Comparison of ENCODE assay signal across 22 cellular contexts in the genomic region with DNA sequence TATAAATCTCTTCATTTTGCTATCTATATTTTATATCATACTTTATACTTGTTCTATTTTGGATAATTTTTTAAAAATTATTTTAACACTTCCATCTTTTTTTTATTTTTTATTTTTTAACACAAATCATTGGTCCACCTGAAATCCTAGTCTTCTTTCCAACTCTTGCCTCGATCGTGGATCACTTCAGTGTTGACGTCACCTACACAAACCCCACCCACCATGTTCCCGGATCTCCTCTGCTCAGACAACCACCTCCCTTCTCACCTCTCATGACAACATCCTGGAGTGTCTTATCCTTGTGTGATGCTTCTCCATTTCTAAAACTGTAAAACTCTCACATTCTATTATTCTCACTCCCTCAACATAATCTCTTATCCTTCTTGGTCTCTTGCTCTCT.
"Had no signal": no experiment of that assay in that cellular context is flagged by ENCODE, and none has a peak within 500 bp of the region (broad histone marks: within the 10 kb centered on the region; RNA-seq: fewer than 3 reads in every experiment).

No MANE protein-coding gene starts in this region.

- ATAC-seq: effector memory CD8-positive, alpha-beta T cell; foreskin keratinocyte; gastrocnemius medialis; heart right ventricle; left cardiac atrium; left lung; left ventricle myocardium superior; lower lobe of right lung; mucosa of descending colon had no signal

- DNase-seq: colonic mucosa; cortex of kidney; effector CD8-positive, alpha-beta T cell; effector memory CD8-positive, alpha-beta T cell; endodermal cell; foreskin keratinocyte; gastrocnemius medialis; glutamatergic neuron; head of caudate nucleus; heart right ventricle; hippocampal formation; left cardiac atrium; left lung; left ventricle myocardium superior; lower lobe of right lung; mesenchymal stem cell; mucosa of descending colon; naive B cell had no signal

- H3K27ac ChIP-seq: colonic mucosa, esophagus muscularis mucosa, foreskin keratinocyte, gastrocnemius medialis, heart right ventricle, left lung, lower lobe of right lung had no signal

- H3K4me1 ChIP-seq: colonic mucosa, esophagus muscularis mucosa, foreskin keratinocyte, gastrocnemius medialis, heart right ventricle, left lung, lower lobe of right lung had no signal

- H3K9me3 ChIP-seq: colonic mucosa, gastrocnemius medialis, left lung, lower lobe of right lung, mucosa of descending colon had no signal

- H3K4me3 ChIP-seq: colonic mucosa, esophagus muscularis mucosa, gastrocnemius medialis, heart right ventricle, left lung, lower lobe of right lung, mucosa of descending colon had no signal

- FAIRE-seq: endothelial cell of umbilical vein, islet of Langerhans, keratinocyte had no signal

- H3K36me3 ChIP-seq: colonic mucosa, esophagus muscularis mucosa, gastrocnemius medialis, heart right ventricle, left lung, lower lobe of right lung had no signal

- H3K27me3 ChIP-seq: colonic mucosa, esophagus muscularis mucosa, foreskin keratinocyte, gastrocnemius medialis, heart right ventricle, left lung had no signal
